In genomic region chr22:45248832-45249561, GRCh38 we compare ENCODE assay signal across 9 cellular contexts. TPM values are rescaled to one million over a fixed set of nuclear protein-coding genes. Genes with fewer than 3 reads are reported as not detected.
DNase-seq lines count a peak whose midpoint lies in the region; ATAC-seq and TF ChIP-seq lines count a peak whose summit lies in the region.
"Had no signal": no experiment of that assay in that cellular context is flagged by ENCODE, and none has a peak within 500 bp of the region (broad histone marks: within the 10 kb centered on the region; RNA-seq: fewer than 3 reads in every experiment).

No MANE protein-coding gene starts in this region.

- intact Hi-C loops in spleen (cut with DNase I; ENCODE audit: low total_unique reads), result loop anchor here (10.0 kb wide), 1 partner anchor 84 kb away; the partner anchor contains the start of gene NUP50

- H3K36me3 ChIP-seq in spleen (no peaks in the 10 kb centered on the region), Peyer's patch (no peaks in the 10 kb centered on the region)

- TF ChIP-seq POLR2A in spleen (IDR thresholded peaks at IDR 0.05) (no peak), Peyer's patch (IDR thresholded peaks at IDR 0.05) (no peak)

- H3K27ac ChIP-seq in RWPE1, result peak overlapping the region; percentile 99
- peak overlapping the region in 5 of 8 donors; percentile 29 to 64 (median 54) for H3K27ac ChIP-seq in spleen
- peak overlapping the region in 2 of 4 donors; percentile 49 to 53 for H3K27ac ChIP-seq in Peyer's patch

- no peaks in the 10 kb centered on the region for H3K9me3 ChIP-seq in spleen
- no peaks in the 10 kb centered on the region for H3K9me3 ChIP-seq in Peyer's patch

- CTCF ChIA-PET in RWPE1 (lab: Yijun Ruan, JAX), result no interaction called here

- H3K4me3 ChIP-seq in spleen (no peak overlapping the region), Peyer's patch (peak overlapping the region in 1 of 4 donors; percentile 11)

- TF ChIP-seq CTCF in RWPE1 (conservative IDR thresholded peaks at IDR 0.05; ENCODE audit: low read depth) (no peak), spleen (IDR thresholded peaks at IDR 0.05 in 8 of 11, conservative IDR thresholded peaks at IDR 0.05 in 3 of 11) (no peak), Peyer's patch (IDR thresholded peaks at IDR 0.05) (no peak)

- DNase-seq in RWPE1 (ENCODE audit: low spot score), result no peak
- no peak for DNase-seq in spleen
- DNase-seq in stimulated activated CD4-positive, alpha-beta T cell treated with anti-CD3 and anti-CD28 coated beads, Interleukin-2, amount 100 ng/mL, for 24 hours, result no peak
- no peak for DNase-seq in Peyer's patch
- no peak for DNase-seq in central memory CD4-positive, alpha-beta T cell
- DNase-seq: NCI-H1930 had no signal

- ATAC-seq in GM19023 (IDR thresholded peaks at IDR 0.05; ENCODE audit: unreplicated experiment) (peak; percentile 57), HG02870 (IDR thresholded peaks at IDR 0.05; ENCODE audit: unreplicated experiment) (peak; percentile 62)

- POLR2A ChIA-PET in RWPE1 (lab: Yijun Ruan, JAX; ENCODE audit: low non-redundant PET), result no interaction called here

- H3K4me1 ChIP-seq in spleen (peaks cover 0 to 42% (median 15%) of the 10 kb centered on the region in 6 donors), Peyer's patch (peaks cover 0 to 26% (median 9%) of the 10 kb centered on the region in 4 donors)

- 50 to 61% (median 60%) methylated on average over 8 of the region's 8 CpGs for WGBS in spleen, 5 donors

- H3K27me3 ChIP-seq in spleen (replicated peaks in 1 of 7), result no peaks in the 10 kb centered on the region
- H3K27me3 ChIP-seq in Peyer's patch, result no peaks in the 10 kb centered on the region

RNA-seq across cellular contexts. Expression of gene KIAA0930, which starts 8.3 kb away (rescaled TPM):
- total RNA-seq in spleen (10 to 100 TPM; 35.5 to 93.1 (median 73.7) TPM), Peyer's patch (10 to 100 TPM; 21.2 to 41.3 (median 27.8) TPM)
- 10 to 100 TPM; 32.6 to 61.5 (median 46.6) TPM for polyA plus RNA-seq in spleen

RNA-seq across cellular contexts. Expression of gene UPK3A, which starts 35.8 kb away (rescaled TPM):
- total RNA-seq in spleen (1 to 10 TPM in 1 of 7 donors, under 1 TPM in 1, not detected in 5; 0.79 to 1.4 TPM), Peyer's patch (1 to 10 TPM in 1 of 4 donors, not detected in 3; 4.0 TPM)
- polyA plus RNA-seq in spleen, result 1 to 10 TPM in 2 of 3 donors, under 1 TPM in 1; 0.35 to 2.7 (median 2.4) TPM
- total RNA-seq: omental fat pad had no signal
